17 cellular contexts compared by ENCODE assay signal in genomic region chr3:106590259-106590658, GRCh38.
"Had no signal": no experiment of that assay in that cellular context is flagged by ENCODE, and none has a peak within 500 bp of the region (broad histone marks: within the 10 kb centered on the region; RNA-seq: fewer than 3 reads in every experiment).

No MANE protein-coding gene starts in this region.

- H3K27me3 Mint-ChIP-seq: activated T-helper 17 cell treated with anti-CD3 and anti-CD28 coated beads, Interleukin-2, amount 50 U/mL, for 72 hours; T-helper 17 cell had no signal

- H3K4me3 Mint-ChIP-seq: activated B cell treated with CpG ODN at 0.5 μM for 24 hours; activated CD4-positive, alpha-beta T cell treated with anti-CD3 and anti-CD28 coated beads, Interleukin-2, amount 10 ng/mL, durations not matched to agents 24 days and 14 days; activated naive CD4-positive, alpha-beta T cell treated with anti-CD3 and anti-CD28 coated beads for 36 hours; activated T-helper 17 cell treated with anti-CD3 and anti-CD28 coated beads, Interleukin-2, amount 50 U/mL, for 72 hours; naive thymus-derived CD4-positive, alpha-beta T cell; stimulated activated effector memory CD8-positive, alpha-beta T cell treated with anti-CD3 and anti-CD28 coated beads, Interleukin-12 subunit alpha, Interleukin-12 subunit beta, amount 100 ng/mL, for 72 hours; T-helper 17 cell had no signal

- ATAC-seq: left cardiac atrium; naive thymus-derived CD4-positive, alpha-beta T cell; stimulated activated effector memory CD8-positive, alpha-beta T cell treated with anti-CD3 and anti-CD28 coated beads, Interleukin-12 subunit alpha, Interleukin-12 subunit beta, amount 100 ng/mL, for 72 hours; T-helper 17 cell had no signal

- H3K4me3 ChIP-seq: ovary, thyroid gland had no signal

- H3K4me1 Mint-ChIP-seq: activated T-helper 17 cell treated with anti-CD3 and anti-CD28 coated beads, Interleukin-2, amount 50 U/mL, for 72 hours; naive thymus-derived CD4-positive, alpha-beta T cell had no signal

- H3K9me3 Mint-ChIP-seq: activated T-helper 17 cell treated with anti-CD3 and anti-CD28 coated beads, Interleukin-2, amount 50 U/mL, for 72 hours; stimulated activated effector memory CD8-positive, alpha-beta T cell treated with anti-CD3 and anti-CD28 coated beads, Interleukin-12 subunit alpha, Interleukin-12 subunit beta, amount 100 ng/mL, for 72 hours had no signal

- H3K27ac Mint-ChIP-seq: activated B cell treated with CpG ODN at 0.5 μM for 24 hours; activated CD4-positive, alpha-beta T cell treated with anti-CD3 and anti-CD28 coated beads, Interleukin-2, amount 10 ng/mL, durations not matched to agents 24 days and 14 days; activated naive CD4-positive, alpha-beta T cell treated with anti-CD3 and anti-CD28 coated beads for 36 hours; naive thymus-derived CD4-positive, alpha-beta T cell; stimulated activated effector memory CD8-positive, alpha-beta T cell treated with anti-CD3 and anti-CD28 coated beads, Interleukin-12 subunit alpha, Interleukin-12 subunit beta, amount 100 ng/mL, for 72 hours; T-helper 17 cell had no signal

- H3K36me3 Mint-ChIP-seq: naive thymus-derived CD4-positive, alpha-beta T cell; stimulated activated effector memory CD8-positive, alpha-beta T cell treated with anti-CD3 and anti-CD28 coated beads, Interleukin-12 subunit alpha, Interleukin-12 subunit beta, amount 100 ng/mL, for 72 hours had no signal

- DNase-seq: activated B cell treated with CpG ODN at 0.5 μM for 24 hours; activated CD4-positive, alpha-beta T cell treated with anti-CD3 and anti-CD28 coated beads, Interleukin-2, amount 10 ng/mL, durations not matched to agents 24 days and 14 days; activated CD8-positive, alpha-beta memory T cell treated with anti-CD3 and anti-CD28 coated beads for 24 hours; activated naive CD4-positive, alpha-beta T cell treated with anti-CD3 and anti-CD28 coated beads for 36 hours; activated T-cell treated with anti-CD3 and anti-CD28 coated beads for 4 hours; central memory CD4-positive, alpha-beta T cell; cortex of kidney; effector CD8-positive, alpha-beta T cell; hypothalamus; left cardiac atrium; naive thymus-derived CD4-positive, alpha-beta T cell; ovary; retina; T-helper 17 cell; thyroid gland had no signal
